Comparison of ENCODE assay signal across 8 cellular contexts in the genomic region with DNA sequence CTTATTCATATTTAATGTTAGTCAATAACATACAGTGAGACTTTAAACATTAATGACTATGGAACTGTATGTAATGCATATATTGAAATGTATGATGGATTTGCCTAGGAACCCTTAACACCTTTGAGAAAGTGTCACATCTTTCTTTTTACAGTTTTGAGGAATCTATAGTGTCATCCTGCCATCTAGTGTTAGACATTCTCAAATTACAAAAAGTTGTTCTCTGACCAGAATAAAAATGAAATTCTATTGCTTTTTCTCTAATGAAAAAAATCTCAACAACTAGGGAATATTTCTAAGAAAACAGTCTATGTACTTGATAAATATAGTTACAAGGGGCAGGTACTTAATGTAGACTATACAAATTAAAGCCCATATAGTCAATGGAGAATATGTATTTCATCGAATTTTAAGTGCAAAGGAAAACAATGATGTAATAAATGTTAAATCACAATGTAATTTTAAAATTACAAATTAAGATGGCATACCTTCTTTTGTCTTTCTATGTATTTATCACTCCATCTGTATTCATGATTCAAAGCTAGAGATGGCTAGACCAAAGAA. TPM values are rescaled to one million over a fixed set of nuclear protein-coding genes. Genes with fewer than 3 reads are reported as not detected.
DNase-seq lines count a peak whose midpoint lies in the region; ATAC-seq and TF ChIP-seq lines count a peak whose summit lies in the region.

No MANE protein-coding gene starts in this region.

- peak; percentile 83 for TF ChIP-seq RAD21 in HCT116 (IDR thresholded peaks at IDR 0.05; ENCODE audit: low read depth)

- BruUV-seq in HCT116 (replicated peaks; lab: Mats Ljungman, UMichigan): no TSS peak

- no peak overlapping the region for H3K9ac ChIP-seq in HCT116 (ENCODE audit: low read length)

- H3K9me3 ChIP-seq in HCT116 (ENCODE audit: control insufficient read depth in 1 of 2, insufficient read depth in 1 of 2, low read depth in 1 of 2, low read length in 2 of 2) (no peaks in the 10 kb centered on the region), RWPE2 (ENCODE audit: severe bottlenecking) (no peaks in the 10 kb centered on the region), hepatocyte (ENCODE audit: low read depth) (no peaks in the 10 kb centered on the region)

- POLR2A ChIA-PET in HCT116 (lab: Charles Lee): no interaction called here

- H3K27me3 ChIP-seq in HCT116 (ENCODE audit: insufficient read depth, low read length) (no peaks in the 10 kb centered on the region), RWPE2 (ENCODE audit: insufficient read depth, poor library complexity, severe bottlenecking) (no peaks in the 10 kb centered on the region), hepatocyte (no peaks in the 10 kb centered on the region)

- H2AFZ ChIP-seq in HCT116 (ENCODE audit: low read depth, low read length, poor library complexity, severe bottlenecking): peak overlapping the region; percentile 66
- no peak overlapping the region for H2AFZ ChIP-seq in hepatocyte

- intact Hi-C loops in HCT116 (cut with micrococcal nuclease): loop anchor here (1.0 to 2.0 kb wide), 4 partner anchors 154 to 590 kb away; no protein-coding TSS in a partner anchor

- H3K36me3 ChIP-seq in HCT116 (ENCODE audit: control insufficient read depth in 1 of 2, insufficient read depth in 2 of 2, low read length in 2 of 2) (no peaks in the 10 kb centered on the region), RWPE2 (ENCODE audit: low read depth) (no peaks in the 10 kb centered on the region), hepatocyte (replicated peaks; ENCODE audit: insufficient read depth, low read depth) (no peaks in the 10 kb centered on the region)

- WGBS in hepatocyte (ENCODE audit: low lambda C conversion rate, missing lambda C conversion rate): 93% methylated on average over 1 of the region's 1 CpG

- H3K79me2 ChIP-seq in HCT116 (ENCODE audit: insufficient read depth, low read length) (no peaks in the 10 kb centered on the region), hepatocyte (no peaks in the 10 kb centered on the region)

- RAD21 ChIA-PET in HCT116 (lab: Charles Lee; ENCODE audit: low non-redundant PET in 1 of 2, low total read pairs in 2 of 2, uncharacterized antibody in 2 of 2, unreplicated experiment in 2 of 2): interaction anchor here in 1 of 2 experiments (0.9 kb wide), 1 partner anchor 550 kb away, joined by 3 read pairs; no protein-coding TSS in a partner anchor

- no peak overlapping the region for H3K4me2 ChIP-seq in HCT116 (ENCODE audit: low read length)
- H3K4me2 ChIP-seq in hepatocyte: no peak overlapping the region

- H4K20me1 ChIP-seq in HCT116 (ENCODE audit: insufficient read depth) (no peaks in the 10 kb centered on the region), hepatocyte (ENCODE audit: insufficient read depth, poor library complexity, severe bottlenecking) (no peaks in the 10 kb centered on the region)

- H3K9me2 ChIP-seq in HCT116 (ENCODE audit: insufficient read depth) (no peaks in the 10 kb centered on the region; the same call in 1 of the 2 replicates), hepatocyte (replicated peaks; ENCODE audit: insufficient read depth) (no peaks in the 10 kb centered on the region)

- CTCF ChIA-PET in HCT116 (lab: Charles Lee): interaction anchor here (0.7 to 5.1 kb wide), 4 partner anchors 548 to 590 kb away, joined by 3 to 50 read pairs (median 10); no protein-coding TSS in a partner anchor

- TF ChIP-seq CTCF in AG09309 (IDR thresholded peaks at IDR 0.05; ENCODE audit: control insufficient read depth, insufficient read depth, low read depth, low read length, missing control alignments) (peak; percentile 30), HCT116 (IDR thresholded peaks at IDR 0.05 in 2 of 3, conservative IDR thresholded peaks at IDR 0.05 in 1 of 3; ENCODE audit: borderline replicate concordance in 1 of 3, insufficient read depth in 1 of 3, low read depth in 2 of 3, low read length in 2 of 3) (peak; percentile 18 to 61 (median 59); a peak in 4 of 6 replicates), RWPE2 (IDR thresholded peaks at IDR 0.05; ENCODE audit: poor library complexity, severe bottlenecking) (peak; percentile 64), hepatocyte (IDR thresholded peaks at IDR 0.05; ENCODE audit: poor library complexity) (peak; percentile 78)

- DNase-seq in AG09309 (ENCODE audit: low read depth): no peak
- DNase-seq in HCT116 (ENCODE audit: low read depth, low spot score): peak; percentile 29
- DNase-seq in RWPE2 (ENCODE audit: low spot score): no peak
- peak; percentile 14 for DNase-seq in hepatocyte (ENCODE audit: low spot score)
- DNase-seq in substantia nigra (lab: John Stamatoyannopoulos, UW): no peak
- no peak for DNase-seq in COLO668 (lab: John Stamatoyannopoulos, UW; ENCODE audit: unreplicated experiment)
- no peak for DNase-seq in activated naive CD4-positive, alpha-beta T cell (lab: John Stamatoyannopoulos, UW)

- H3K27ac ChIP-seq in HCT116 (ENCODE audit: low read depth, low read length) (no peak overlapping the region), RWPE2 (ENCODE audit: poor library complexity, severe bottlenecking) (no peak overlapping the region), hepatocyte (no peak overlapping the region), substantia nigra (ENCODE audit: low read depth, low read length, poor library complexity, severe bottlenecking) (no peak overlapping the region)

- no peak for TF ChIP-seq POLR2A in HCT116 (IDR thresholded peaks at IDR 0.05; ENCODE audit: borderline replicate concordance, extremely low read depth, insufficient read depth, insufficient read length)

- peaks cover 0 to 6% of the 10 kb centered on the region in 2 experiments; a peak in 2 of 4 replicates for H3K4me1 ChIP-seq in HCT116 (ENCODE audit: control insufficient read depth in 1 of 2, insufficient read depth in 2 of 2, low read length in 2 of 2)
- no peaks in the 10 kb centered on the region for H3K4me1 ChIP-seq in RWPE2 (ENCODE audit: insufficient read depth, poor library complexity, severe bottlenecking)
- no peaks in the 10 kb centered on the region for H3K4me1 ChIP-seq in hepatocyte (ENCODE audit: insufficient read depth)

- H3K4me3 ChIP-seq in AG09309 (ENCODE audit: control insufficient read depth, low read depth, low read length) (no peak overlapping the region), HCT116 (replicated peaks in 1 of 2; ENCODE audit: low read depth in 1 of 2, low read length in 2 of 2) (no peak overlapping the region), RWPE2 (ENCODE audit: severe bottlenecking) (no peak overlapping the region), hepatocyte (no peak overlapping the region)

- ATAC-seq in HCT116 (no peak), RWPE2 (ENCODE audit: low read depth) (no peak), HG03196 (IDR thresholded peaks at IDR 0.05; ENCODE audit: unreplicated experiment) (no peak)

TF ChIP-seq in HCT116, 20 proteins besides CTCF, POLR2A, EP300 and RAD21:
- TF ChIP-seq FOSL1 (IDR thresholded peaks at IDR 0.05; ENCODE audit: low read depth) (no peak), ELF1 (IDR thresholded peaks at IDR 0.05; ENCODE audit: borderline replicate concordance, low read depth) (no peak), CEBPB (IDR thresholded peaks at IDR 0.05; ENCODE audit: low read depth) (no peak), POLR2AphosphoS5 (IDR thresholded peaks at IDR 0.05; ENCODE audit: low read depth, low read length) (no peak), EGR1 (IDR thresholded peaks at IDR 0.05; ENCODE audit: low read depth) (no peak), EZH2phosphoT487 (IDR thresholded peaks at IDR 0.05; ENCODE audit: borderline replicate concordance) (no peak), ZNF274 (IDR thresholded peaks at IDR 0.05; ENCODE audit: low read depth, low read length) (no peak), REST (IDR thresholded peaks at IDR 0.05; ENCODE audit: low read depth) (no peak)

RNA-seq across cellular contexts. Expression of gene CALCRL, which starts 5.1 kb away (rescaled TPM):
- 2.3 TPM for total RNA-seq in HCT116 (2021; ENCODE audit: unreplicated experiment)
- polyA plus RNA-seq in HCT116 (2012): 0.16 and 0.87 TPM in 2 replicates
- total RNA-seq in hepatocyte: 10.6 and 10.8 TPM in 2 replicates
- 2.6 and 3.2 TPM in 2 replicates for polyA plus RNA-seq in hepatocyte

Comparison
In these comparisons a context has a peak if more than half of its experiments do, and no peak if none do; other contexts are left out.
1. DNase-seq: peak in HCT116 (single experiment) and hepatocyte (single experiment); none in AG09309 (single experiment), RWPE2 (single experiment), substantia nigra (0 of 49), COLO668 (single experiment) and activated naive CD4-positive, alpha-beta T cell (0 of 4).
2. Peak in every context shown above with its lines, with median percentiles within 50 percentile points of each other: CTCF ChIP-seq.